In genomic region chr11:47626234-47626633, GRCh38 we compare ENCODE assay signal across 28 cellular contexts. TPM values are rescaled to one million over a fixed set of nuclear protein-coding genes. Genes with fewer than 3 reads are reported as not detected.
"Had no signal": no experiment of that assay in that cellular context is flagged by ENCODE, and none has a peak within 500 bp of the region (broad histone marks: within the 10 kb centered on the region; RNA-seq: fewer than 3 reads in every experiment).

No MANE protein-coding gene starts in this region.

- H3K36me3 ChIP-seq: uterus had no signal

- H3K27ac Mint-ChIP-seq: stimulated activated effector memory CD8-positive, alpha-beta T cell treated with anti-CD3 and anti-CD28 coated beads, Interleukin-12 subunit alpha, Interleukin-12 subunit beta, amount 100 ng/mL, for 72 hours; stimulated activated memory B cell treated with anti-CD40 and anti-IgM and Interleukin-4, amounts not matched to agents 10 μg/mL and 1 μg/mL and 100 μg/mL, for 72 hours; stimulated activated naive B cell treated with anti-CD40 and anti-IgM and Interleukin-4, amounts not matched to agents 10 μg/mL and 1 μg/mL and 100 μg/mL, for 72 hours; stimulated activated naive CD8-positive, alpha-beta T cell treated with anti-CD3 and anti-CD28 coated beads, Interleukin-15, amount 100 ng/mL, for 72 hours; stimulated activated naive CD8-positive, alpha-beta T cell treated with anti-CD3 and anti-CD28 coated beads, Interleukin-15, Interleukin-2, amounts not matched to agents 100 ng/mL and 50 ng/mL, for 24 hours; type B pancreatic cell had no signal

- DNase-seq: stimulated activated CD4-positive, alpha-beta T cell treated with anti-CD3 and anti-CD28 coated beads, Interleukin-2, amount 100 ng/mL, for 48 hours; stimulated activated CD4-positive, alpha-beta T cell treated with anti-CD3 and anti-CD28 coated beads, Interleukin-4, amount 100 ng/mL, for 1 hour; stimulated activated CD4-positive, alpha-beta T cell treated with anti-CD3 and anti-CD28 coated beads, Interleukin-4, amount 100 ng/mL, for 24 hours; stimulated activated CD4-positive, alpha-beta T cell treated with anti-CD3 and anti-CD28 coated beads, Interleukin-4, amount 100 ng/mL, for 4 hours; stimulated activated naive B cell treated with anti-CD40 and anti-IgM and Interleukin-4, amounts not matched to agents 10 μg/mL and 1 μg/mL and 100 μg/mL, for 72 hours; stimulated activated naive CD4-positive, alpha-beta T cell; stimulated activated naive CD4-positive, alpha-beta T cell treated with Interleukin-2 at 50 U/mL for 16 hours; stimulated activated naive CD8-positive, alpha-beta T cell treated with anti-CD3 and anti-CD28 coated beads, Interleukin-15, amount 100 ng/mL, for 72 hours; stimulated activated naive CD8-positive, alpha-beta T cell treated with anti-CD3 and anti-CD28 coated beads, Interleukin-15, Interleukin-2, amounts not matched to agents 100 U/mL and 50 U/mL, for 24 hours; stomach; substantia nigra; testis; thyroid gland; tibial artery; transverse colon; trophoblast cell; upper lobe of left lung; upper lobe of right lung; uterus had no signal

- H3K9me3 Mint-ChIP-seq: stimulated activated effector memory CD8-positive, alpha-beta T cell treated with anti-CD3 and anti-CD28 coated beads, Interleukin-12 subunit alpha, Interleukin-12 subunit beta, amount 100 ng/mL, for 72 hours; stimulated activated memory B cell treated with anti-CD40 and anti-IgM and Interleukin-4, amounts not matched to agents 10 μg/mL and 1 μg/mL and 100 μg/mL, for 72 hours; stimulated activated naive B cell treated with anti-CD40 and anti-IgM and Interleukin-4, amounts not matched to agents 10 μg/mL and 1 μg/mL and 100 μg/mL, for 72 hours; stimulated activated naive CD8-positive, alpha-beta T cell treated with anti-CD3 and anti-CD28 coated beads, Interleukin-15, amount 100 ng/mL, for 72 hours; stimulated activated naive CD8-positive, alpha-beta T cell treated with anti-CD3 and anti-CD28 coated beads, Interleukin-15, Interleukin-2, amounts not matched to agents 100 ng/mL and 50 ng/mL, for 24 hours; type B pancreatic cell had no signal

- H3K4me3 Mint-ChIP-seq: stimulated activated effector memory CD8-positive, alpha-beta T cell treated with anti-CD3 and anti-CD28 coated beads, Interleukin-12 subunit alpha, Interleukin-12 subunit beta, amount 100 ng/mL, for 72 hours; stimulated activated memory B cell treated with anti-CD40 and anti-IgM and Interleukin-4, amounts not matched to agents 10 μg/mL and 1 μg/mL and 100 μg/mL, for 72 hours; stimulated activated naive B cell treated with anti-CD40 and anti-IgM and Interleukin-4, amounts not matched to agents 10 μg/mL and 1 μg/mL and 100 μg/mL, for 72 hours; stimulated activated naive CD8-positive, alpha-beta T cell treated with anti-CD3 and anti-CD28 coated beads, Interleukin-15, amount 100 ng/mL, for 72 hours; stimulated activated naive CD8-positive, alpha-beta T cell treated with anti-CD3 and anti-CD28 coated beads, Interleukin-15, Interleukin-2, amounts not matched to agents 100 ng/mL and 50 ng/mL, for 24 hours; type B pancreatic cell had no signal

- H3K27me3 Mint-ChIP-seq: stimulated activated memory B cell treated with anti-CD40 and anti-IgM and Interleukin-4, amounts not matched to agents 10 μg/mL and 1 μg/mL and 100 μg/mL, for 72 hours; stimulated activated naive B cell treated with anti-CD40 and anti-IgM and Interleukin-4, amounts not matched to agents 10 μg/mL and 1 μg/mL and 100 μg/mL, for 72 hours; stimulated activated naive CD8-positive, alpha-beta T cell treated with anti-CD3 and anti-CD28 coated beads, Interleukin-15, amount 100 ng/mL, for 72 hours; stimulated activated naive CD8-positive, alpha-beta T cell treated with anti-CD3 and anti-CD28 coated beads, Interleukin-15, Interleukin-2, amounts not matched to agents 100 ng/mL and 50 ng/mL, for 24 hours; type B pancreatic cell had no signal

- H3K4me1 Mint-ChIP-seq: stimulated activated effector memory CD8-positive, alpha-beta T cell treated with anti-CD3 and anti-CD28 coated beads, Interleukin-12 subunit alpha, Interleukin-12 subunit beta, amount 100 ng/mL, for 72 hours; stimulated activated memory B cell treated with anti-CD40 and anti-IgM and Interleukin-4, amounts not matched to agents 10 μg/mL and 1 μg/mL and 100 μg/mL, for 72 hours; stimulated activated naive B cell treated with anti-CD40 and anti-IgM and Interleukin-4, amounts not matched to agents 10 μg/mL and 1 μg/mL and 100 μg/mL, for 72 hours; stimulated activated naive CD8-positive, alpha-beta T cell treated with anti-CD3 and anti-CD28 coated beads, Interleukin-15, amount 100 ng/mL, for 72 hours had no signal

- ATAC-seq: stimulated activated effector memory CD8-positive, alpha-beta T cell treated with anti-CD3 and anti-CD28 coated beads, Interleukin-12 subunit alpha, Interleukin-12 subunit beta, amount 100 ng/mL, for 72 hours; stimulated activated memory B cell treated with anti-CD40 and anti-IgM and Interleukin-4, amounts not matched to agents 10 μg/mL and 1 μg/mL and 100 μg/mL, for 72 hours; stimulated activated naive B cell treated with anti-CD40 and anti-IgM and Interleukin-4, amounts not matched to agents 10 μg/mL and 1 μg/mL and 100 μg/mL, for 72 hours; stimulated activated naive CD8-positive, alpha-beta T cell treated with anti-CD3 and anti-CD28 coated beads, Interleukin-15, amount 100 ng/mL, for 72 hours; stimulated activated naive CD8-positive, alpha-beta T cell treated with anti-CD3 and anti-CD28 coated beads, Interleukin-15, Interleukin-2, amounts not matched to agents 100 U/mL and 50 U/mL, for 24 hours; upper lobe of right lung had no signal

- H3K27me3 ChIP-seq: stomach, suprapubic skin, testis, thyroid gland, tibial artery, tibial nerve, transverse colon, upper lobe of left lung, upper lobe of right lung, uterus, vagina had no signal

- FAIRE-seq: urothelium cell line had no signal

- H3K9me3 ChIP-seq: stomach, suprapubic skin, testis, thoracic aorta, thyroid gland, tibial artery, tibial nerve, transverse colon, upper lobe of left lung, upper lobe of right lung, uterus, vagina had no signal

- H3K4me1 ChIP-seq: stomach, suprapubic skin, testis, thyroid gland, tibial artery, tibial nerve, transverse colon, upper lobe of left lung, upper lobe of right lung, uterus, vagina had no signal

- H3K27ac ChIP-seq: stomach, suprapubic skin, testis, thoracic aorta, thyroid gland, tibial artery, tibial nerve, transverse colon, upper lobe of left lung, upper lobe of right lung, uterus, vagina had no signal

- H3K4me3 ChIP-seq: stomach, suprapubic skin, testis, thoracic aorta, thyroid gland, tibial artery, tibial nerve, transverse colon, upper lobe of left lung, upper lobe of right lung, uterus, vagina had no signal

RNA-seq across cellular contexts. Expression of gene FAM180B, which starts 39.8 kb away (rescaled TPM):
- total RNA-seq: testis, upper lobe of right lung, vagina had no signal
- polyA plus RNA-seq: stomach had no signal
